Comparison of ENCODE assay signal across 21 cellular contexts in genomic region chr12:13032164-13032563, GRCh38.
"Had no signal": no experiment of that assay in that cellular context is flagged by ENCODE, and none has a peak within 500 bp of the region (broad histone marks: within the 10 kb centered on the region; RNA-seq: fewer than 3 reads in every experiment).

No MANE protein-coding gene starts in this region.

- ATAC-seq: activated T-cell treated with anti-CD3 and anti-CD28 coated beads, Interleukin-2, amount 50 U/mL, for 4 hours; PC-3; T-helper 17 cell had no signal

- DNase-seq: activated CD4-positive, alpha-beta memory T cell treated with anti-CD3 and anti-CD28 coated beads for 36 hours; activated CD4-positive, alpha-beta T cell treated with anti-CD3 and anti-CD28 coated beads, Interleukin-2, amount 10 ng/mL, durations not matched to agents 7 days and 5 days; activated CD4-positive, CD25-positive, alpha-beta regulatory T cell; activated CD8-positive, alpha-beta memory T cell treated with anti-CD3 and anti-CD28 coated beads for 24 hours; activated gamma-delta T cell; activated naive CD4-positive, alpha-beta T cell treated with anti-CD3 and anti-CD28 coated beads for 36 hours; activated T-cell treated with anti-CD3 and anti-CD28 coated beads, Interleukin-2, amount 50 U/mL, for 4 hours; brain microvascular endothelial cell; MM.1S; NCI-H1105; NCI-H1436; NCI-H1694 treated with DMSO at 0.1 percent for 48 hours; NCI-H2029 treated with DMSO at 0.1 percent for 48 hours; NCI-H446; NCI-H524; PC-3; SHP77; T-helper 17 cell; T-helper 9 cell had no signal

- H3K27me3 ChIP-seq: brain microvascular endothelial cell, cardiac muscle cell had no signal

- FAIRE-seq: RCC 7860 had no signal

- H3K4me3 ChIP-seq: cardiac muscle cell had no signal

- H3K27ac ChIP-seq: brain microvascular endothelial cell, cardiac muscle cell had no signal

- H3K36me3 ChIP-seq: brain microvascular endothelial cell, cardiac muscle cell had no signal
